17 cellular contexts compared by ENCODE assay signal in genomic region chr3:37718647-37719046, GRCh38.
DNase-seq lines count a peak whose midpoint lies in the region; ATAC-seq and TF ChIP-seq lines count a peak whose summit lies in the region.
"Had no signal": no experiment of that assay in that cellular context is flagged by ENCODE, and none has a peak within 500 bp of the region (broad histone marks: within the 10 kb centered on the region; RNA-seq: fewer than 3 reads in every experiment).

No MANE protein-coding gene starts in this region.

- H3K23ac ChIP-seq in neuronal stem cell (ENCODE audit: low read depth, low read length, poor library complexity), result no peak overlapping the region

- H2BK5ac ChIP-seq in neuronal stem cell (ENCODE audit: low read length), result peak overlapping the region; percentile 13

- H3K79me1 ChIP-seq in neuronal stem cell (ENCODE audit: low read depth, low read length), result no peaks in the 10 kb centered on the region

- TF ChIP-seq CTCF in endothelial cell (IDR thresholded peaks at IDR 0.05; ENCODE audit: unreplicated experiment), result no peak

- H3K27ac Mint-ChIP-seq in endothelial cell (ENCODE audit: unreplicated experiment), result no peak overlapping the region
- H3K27ac Mint-ChIP-seq: HFFc6 had no signal

- H3K9me3 ChIP-seq in HUES64 (ENCODE audit: insufficient read depth, low read depth, low read length) (peaks cover 9% of the 10 kb centered on the region), neuronal stem cell (replicated peaks in 1 of 2; ENCODE audit: control insufficient read depth in 2 of 2, insufficient read depth in 1 of 2, low read depth in 1 of 2, low read length in 2 of 2) (peaks cover 5 to 11% of the 10 kb centered on the region in 2 donors)

- no peak overlapping the region for H4K8ac ChIP-seq in neuronal stem cell (ENCODE audit: low read depth, low read length)

- DNase-seq in endothelial cell (ENCODE audit: low spot score), result no peak
- no peak for DNase-seq in neuronal stem cell (ENCODE audit: low spot score)
- no peak for DNase-seq in COR-L47 (lab: John Stamatoyannopoulos, UW)
- no peak for DNase-seq in NCI-H2107 treated with DMSO at 0.1 percent for 48 hours (lab: John Stamatoyannopoulos, UW; ENCODE audit: unreplicated experiment)
- DNase-seq: C1 segment of cervical spinal cord; CD4-positive, alpha-beta memory T cell; DMS 273 treated with DMSO at 0.1 percent for 48 hours; DMS79; EL; GDM1; GM23248; HFFc6 had no signal

- no peak overlapping the region for H2AFZ ChIP-seq in neuronal stem cell (ENCODE audit: low read length)
- H2AFZ ChIP-seq: GM23248 had no signal

- no peak overlapping the region for H3K4ac ChIP-seq in neuronal stem cell (ENCODE audit: low read length)

- H3K27me3 ChIP-seq in HUES64 (ENCODE audit: insufficient read depth, low read length) (no peaks in the 10 kb centered on the region), neuronal stem cell (ENCODE audit: control insufficient read depth in 3 of 3, insufficient read depth in 3 of 3, low read depth in 1 of 3, low read length in 3 of 3) (no peaks in the 10 kb centered on the region)

- no peak overlapping the region for H2BK15ac ChIP-seq in neuronal stem cell (ENCODE audit: low read length)

- H3K14ac ChIP-seq in neuronal stem cell (ENCODE audit: low read length), result no peak overlapping the region

- H3K27me3 Mint-ChIP-seq in endothelial cell (ENCODE audit: unreplicated experiment), result peaks cover 14% of the 10 kb centered on the region

- ATAC-seq in GM21723 (IDR thresholded peaks at IDR 0.05; ENCODE audit: unreplicated experiment), result no peak
- no peak for ATAC-seq in HG03469 (IDR thresholded peaks at IDR 0.05; ENCODE audit: unreplicated experiment)
- ATAC-seq: GM12878 had no signal

- H3K18ac ChIP-seq in neuronal stem cell (ENCODE audit: low read length), result no peak overlapping the region

- no peak overlapping the region for H2BK12ac ChIP-seq in neuronal stem cell (ENCODE audit: low read length)

- H4K91ac ChIP-seq in neuronal stem cell (ENCODE audit: low read depth, low read length, poor library complexity), result no peak overlapping the region

- peaks cover 5% of the 10 kb centered on the region for H3K9me3 Mint-ChIP-seq in endothelial cell (ENCODE audit: unreplicated experiment)
- H3K9me3 Mint-ChIP-seq: HFFc6 had no signal

- H3K9ac ChIP-seq in HUES64 (ENCODE audit: low read depth, low read length) (no peak overlapping the region), neuronal stem cell (ENCODE audit: low read depth, low read length, poor library complexity) (no peak overlapping the region)
- H3K9ac ChIP-seq: GM23248 had no signal

- H3K36me3 ChIP-seq in HUES64 (ENCODE audit: insufficient read depth, low read length) (no peaks in the 10 kb centered on the region), neuronal stem cell (replicated peaks in 1 of 2; ENCODE audit: control insufficient read depth in 2 of 2, insufficient read depth in 2 of 2, low read length in 2 of 2) (no peaks in the 10 kb centered on the region)
- H3K36me3 ChIP-seq: HAP-1 had no signal

- no peak overlapping the region for H2AK5ac ChIP-seq in neuronal stem cell (ENCODE audit: low read depth, low read length)

- H2BK120ac ChIP-seq in neuronal stem cell (ENCODE audit: low read depth, low read length), result no peak overlapping the region

- H3K4me1 ChIP-seq in HUES64 (ENCODE audit: insufficient read depth, low read length) (peaks cover 16% of the 10 kb centered on the region), neuronal stem cell (ENCODE audit: control insufficient read depth in 2 of 2, insufficient read depth in 1 of 2, low read depth in 1 of 2, low read length in 2 of 2) (peaks cover 3 to 11% of the 10 kb centered on the region in 2 donors)
- H3K4me1 ChIP-seq: HAP-1 had no signal

- peaks cover 67% of the 10 kb centered on the region for H3K36me3 Mint-ChIP-seq in endothelial cell (ENCODE audit: low read depth, unreplicated experiment)
- H3K36me3 Mint-ChIP-seq: CD4-positive, alpha-beta memory T cell had no signal

- no peak overlapping the region for H3K4me2 ChIP-seq in neuronal stem cell (ENCODE audit: insufficient read depth, low read length, poor library complexity, severe bottlenecking)

- H3K4me3 Mint-ChIP-seq in endothelial cell (ENCODE audit: unreplicated experiment), result peak overlapping the region; percentile 75
- H3K4me3 Mint-ChIP-seq: CD4-positive, alpha-beta memory T cell; HFFc6 had no signal

- WGBS in HUES64, result 43% methylated on average over 4 of the region's 4 CpGs
- WGBS in neuronal stem cell (ENCODE audit: extremely low coverage in 2 of 2, insufficient read length in 2 of 2, insufficient replicate concordance in 1 of 2), 2 donors, result no CpG with 5 or more reads among the region's 4 CpGs

- H3K4me3 ChIP-seq in HUES64 (ENCODE audit: low read length) (no peak overlapping the region), neuronal stem cell (ENCODE audit: low read length in 2 of 2) (no peak overlapping the region)
- H3K4me3 ChIP-seq: GM12878, GM23248, HAP-1 had no signal

- peak overlapping the region; percentile 28; the same call in 1 of the 2 replicates for H3K27ac ChIP-seq in HUES64 (ENCODE audit: low read depth, low read length)
- H3K27ac ChIP-seq in neuronal stem cell (replicated peaks; ENCODE audit: low read length), result no peak overlapping the region
- H3K27ac ChIP-seq: GM23248 had no signal

- peaks cover 36% of the 10 kb centered on the region for H3K4me1 Mint-ChIP-seq in endothelial cell (ENCODE audit: unreplicated experiment)
